34 cellular contexts compared by ENCODE assay signal in genomic region chr3:60135474-60135873, GRCh38.
"Had no signal": no experiment of that assay in that cellular context is flagged by ENCODE, and none has a peak within 500 bp of the region (broad histone marks: within the 10 kb centered on the region; RNA-seq: fewer than 3 reads in every experiment).

No MANE protein-coding gene starts in this region.

- DNase-seq: activated B cell treated with CpG ODN at 0.5 μM for 24 hours; activated CD4-positive, alpha-beta memory T cell treated with anti-CD3 and anti-CD28 coated beads, Interleukin-2, amount 10 ng/mL, durations not matched to agents 7 days and 5 days; activated CD4-positive, alpha-beta T cell treated with anti-CD3 and anti-CD28 coated beads for 4 hours; activated CD4-positive, alpha-beta T cell treated with anti-CD3 and anti-CD28 coated beads, Interleukin-2, amount 10 ng/mL, durations not matched to agents 24 days and 14 days; activated CD4-positive, alpha-beta T cell treated with anti-CD3 and anti-CD28 coated beads, Interleukin-2, amount 50 U/mL, for 48 hours; activated CD4-positive, CD25-positive, alpha-beta regulatory T cell treated with anti-CD3 and anti-CD28 coated beads, Interleukin-2, amount 50 U/mL, for 72 hours; activated CD8-positive, alpha-beta memory T cell treated with anti-CD3 and anti-CD28 coated beads for 24 hours; activated CD8-positive, alpha-beta memory T cell treated with anti-CD3 and anti-CD28 coated beads, Interleukin-2, amount 10 ng/mL, durations not matched to agents 7 days and 5 days; activated CD8-positive, alpha-beta memory T cell treated with anti-CD3 and anti-CD28 coated beads, Interleukin-2, amount 50 U/mL, for 48 hours; activated CD8-positive, alpha-beta T cell treated with anti-CD3 and anti-CD28 coated beads, Interleukin-2, amount 10 ng/mL, durations not matched to agents 7 days and 5 days; activated effector memory CD4-positive, alpha-beta T cell treated with Interleukin-2 at 50 U/mL for 16 hours; activated gamma-delta T cell; activated naive CD4-positive, alpha-beta T cell treated with anti-CD3 and anti-CD28 coated beads, Interleukin-2, amount 10 ng/mL, durations not matched to agents 7 days and 5 days; activated naive CD4-positive, alpha-beta T cell treated with Interleukin-2 at 50 U/mL for 16 hours; activated naive CD8-positive, alpha-beta T cell treated with anti-CD3 and anti-CD28 coated beads, Interleukin-2, amount 10 ng/mL, durations not matched to agents 7 days and 5 days; activated naive CD8-positive, alpha-beta T cell treated with anti-CD3 and anti-CD28 coated beads, Interleukin-2, amount 50 U/mL, for 24 hours; activated T-cell treated with anti-CD3 and anti-CD28 coated beads, Interleukin-2, amount 50 U/mL, for 24 hours; activated T-cell treated with anti-CD3 and anti-CD28 coated beads, Interleukin-2, amount 50 U/mL, for 48 hours; amygdala; anterior cingulate cortex; caudate nucleus; cerebellar nuclear complex; T-helper 1 cell; T-helper 2 cell; T-helper 9 cell had no signal

- H3K4me3 ChIP-seq: ascending aorta, cardiac muscle cell had no signal

- H3K27me3 Mint-ChIP-seq: activated B cell treated with CpG ODN at 0.5 μM for 24 hours; activated CD4-positive, alpha-beta memory T cell treated with anti-CD3 and anti-CD28 coated beads, Interleukin-2, amount 10 ng/mL, durations not matched to agents 7 days and 5 days; activated CD4-positive, alpha-beta T cell treated with anti-CD3 and anti-CD28 coated beads, Interleukin-2, amount 10 ng/mL, durations not matched to agents 24 days and 14 days; activated CD8-positive, alpha-beta memory T cell treated with anti-CD3 and anti-CD28 coated beads, Interleukin-2, amount 10 ng/mL, durations not matched to agents 7 days and 5 days; activated naive CD4-positive, alpha-beta T cell treated with anti-CD3 and anti-CD28 coated beads, Interleukin-2, amount 50 U/mL, for 24 hours; activated naive CD8-positive, alpha-beta T cell; activated naive CD8-positive, alpha-beta T cell treated with anti-CD3 and anti-CD28 coated beads, Interleukin-2, amount 10 ng/mL, durations not matched to agents 7 days and 5 days; activated naive CD8-positive, alpha-beta T cell treated with anti-CD3 and anti-CD28 coated beads, Interleukin-2, amount 50 U/mL, for 24 hours; activated T-cell treated with anti-CD3 and anti-CD28 coated beads, Interleukin-2, amount 50 U/mL, for 24 hours; central memory CD8-positive, alpha-beta T cell had no signal

- H3K27me3 ChIP-seq: ascending aorta, cardiac muscle cell had no signal

- H3K27ac Mint-ChIP-seq: activated B cell treated with CpG ODN at 0.5 μM for 24 hours; activated CD4-positive, alpha-beta memory T cell treated with anti-CD3 and anti-CD28 coated beads, Interleukin-2, amount 10 ng/mL, durations not matched to agents 7 days and 5 days; activated CD4-positive, alpha-beta T cell treated with anti-CD3 and anti-CD28 coated beads, Interleukin-2, amount 10 ng/mL, durations not matched to agents 24 days and 14 days; activated CD8-positive, alpha-beta memory T cell treated with anti-CD3 and anti-CD28 coated beads, Interleukin-2, amount 10 ng/mL, durations not matched to agents 7 days and 5 days; activated CD8-positive, alpha-beta T cell treated with anti-CD3 and anti-CD28 coated beads, Interleukin-2, amount 10 ng/mL, durations not matched to agents 7 days and 5 days; activated naive CD4-positive, alpha-beta T cell treated with anti-CD3 and anti-CD28 coated beads, Interleukin-2, amount 10 ng/mL, durations not matched to agents 7 days and 5 days; activated naive CD4-positive, alpha-beta T cell treated with anti-CD3 and anti-CD28 coated beads, Interleukin-2, amount 50 U/mL, for 24 hours; activated naive CD8-positive, alpha-beta T cell; activated naive CD8-positive, alpha-beta T cell treated with anti-CD3 and anti-CD28 coated beads, Interleukin-2, amount 50 U/mL, for 24 hours; activated T-cell treated with anti-CD3 and anti-CD28 coated beads, Interleukin-2, amount 50 U/mL, for 24 hours; T-helper 1 cell treated with Interleukin-12 subunit alpha and Interleukin-12 subunit beta and Interleukin-4 antibody, amounts not matched to agents 30 μg/mL and 1 μg/mL, for 36 hours; T-helper 2 cell treated with Interferon-gamma antibody and Interleukin-4, amounts not matched to agents 5 μg/mL and 100 μg/mL, for 36 hours had no signal

- ATAC-seq: activated CD8-positive, alpha-beta memory T cell treated with anti-CD3 and anti-CD28 coated beads, Interleukin-2, amount 10 ng/mL, durations not matched to agents 7 days and 5 days; activated CD8-positive, alpha-beta T cell treated with anti-CD3 and anti-CD28 coated beads, Interleukin-2, amount 10 ng/mL, durations not matched to agents 7 days and 5 days; activated naive CD8-positive, alpha-beta T cell treated with anti-CD3 and anti-CD28 coated beads, Interleukin-2, amount 50 U/mL, for 24 hours had no signal

- H3K9me3 Mint-ChIP-seq: activated B cell treated with CpG ODN at 0.5 μM for 24 hours; activated naive CD4-positive, alpha-beta T cell treated with anti-CD3 and anti-CD28 coated beads, Interleukin-2, amount 50 U/mL, for 24 hours; activated T-cell treated with anti-CD3 and anti-CD28 coated beads, Interleukin-2, amount 50 U/mL, for 24 hours; central memory CD8-positive, alpha-beta T cell had no signal

- H3K4me1 Mint-ChIP-seq: activated CD4-positive, alpha-beta memory T cell treated with anti-CD3 and anti-CD28 coated beads, Interleukin-2, amount 10 ng/mL, durations not matched to agents 7 days and 5 days; activated CD8-positive, alpha-beta memory T cell treated with anti-CD3 and anti-CD28 coated beads, Interleukin-2, amount 10 ng/mL, durations not matched to agents 7 days and 5 days; activated naive CD4-positive, alpha-beta T cell treated with anti-CD3 and anti-CD28 coated beads, Interleukin-2, amount 10 ng/mL, durations not matched to agents 7 days and 5 days; activated naive CD8-positive, alpha-beta T cell treated with anti-CD3 and anti-CD28 coated beads, Interleukin-2, amount 10 ng/mL, durations not matched to agents 7 days and 5 days; central memory CD8-positive, alpha-beta T cell had no signal

- H3K9me3 ChIP-seq: ascending aorta had no signal

- H3K36me3 ChIP-seq: ascending aorta, cardiac muscle cell had no signal

- H3K27ac ChIP-seq: ascending aorta, cardiac muscle cell, VCaP had no signal

- H3K36me3 Mint-ChIP-seq: activated naive CD4-positive, alpha-beta T cell treated with anti-CD3 and anti-CD28 coated beads, Interleukin-2, amount 50 U/mL, for 24 hours; brain had no signal

- H3K4me3 Mint-ChIP-seq: activated B cell treated with CpG ODN at 0.5 μM for 24 hours; activated CD4-positive, alpha-beta memory T cell treated with anti-CD3 and anti-CD28 coated beads, Interleukin-2, amount 10 ng/mL, durations not matched to agents 7 days and 5 days; activated CD4-positive, alpha-beta T cell treated with anti-CD3 and anti-CD28 coated beads, Interleukin-2, amount 10 ng/mL, durations not matched to agents 24 days and 14 days; activated CD8-positive, alpha-beta memory T cell treated with anti-CD3 and anti-CD28 coated beads, Interleukin-2, amount 10 ng/mL, durations not matched to agents 7 days and 5 days; activated CD8-positive, alpha-beta T cell treated with anti-CD3 and anti-CD28 coated beads, Interleukin-2, amount 10 ng/mL, durations not matched to agents 7 days and 5 days; activated naive CD4-positive, alpha-beta T cell treated with anti-CD3 and anti-CD28 coated beads, Interleukin-2, amount 10 ng/mL, durations not matched to agents 7 days and 5 days; activated naive CD4-positive, alpha-beta T cell treated with anti-CD3 and anti-CD28 coated beads, Interleukin-2, amount 50 U/mL, for 24 hours; activated naive CD8-positive, alpha-beta T cell; activated naive CD8-positive, alpha-beta T cell treated with anti-CD3 and anti-CD28 coated beads, Interleukin-2, amount 10 ng/mL, durations not matched to agents 7 days and 5 days; activated naive CD8-positive, alpha-beta T cell treated with anti-CD3 and anti-CD28 coated beads, Interleukin-2, amount 50 U/mL, for 24 hours; activated T-cell treated with anti-CD3 and anti-CD28 coated beads, Interleukin-2, amount 50 U/mL, for 24 hours; brain; central memory CD8-positive, alpha-beta T cell; T-helper 1 cell treated with Interleukin-12 subunit alpha and Interleukin-12 subunit beta and Interleukin-4 antibody, amounts not matched to agents 30 μg/mL and 1 μg/mL, for 36 hours; T-helper 2 cell treated with Interferon-gamma antibody and Interleukin-4, amounts not matched to agents 5 μg/mL and 100 μg/mL, for 36 hours had no signal
